In the genomic region with DNA sequence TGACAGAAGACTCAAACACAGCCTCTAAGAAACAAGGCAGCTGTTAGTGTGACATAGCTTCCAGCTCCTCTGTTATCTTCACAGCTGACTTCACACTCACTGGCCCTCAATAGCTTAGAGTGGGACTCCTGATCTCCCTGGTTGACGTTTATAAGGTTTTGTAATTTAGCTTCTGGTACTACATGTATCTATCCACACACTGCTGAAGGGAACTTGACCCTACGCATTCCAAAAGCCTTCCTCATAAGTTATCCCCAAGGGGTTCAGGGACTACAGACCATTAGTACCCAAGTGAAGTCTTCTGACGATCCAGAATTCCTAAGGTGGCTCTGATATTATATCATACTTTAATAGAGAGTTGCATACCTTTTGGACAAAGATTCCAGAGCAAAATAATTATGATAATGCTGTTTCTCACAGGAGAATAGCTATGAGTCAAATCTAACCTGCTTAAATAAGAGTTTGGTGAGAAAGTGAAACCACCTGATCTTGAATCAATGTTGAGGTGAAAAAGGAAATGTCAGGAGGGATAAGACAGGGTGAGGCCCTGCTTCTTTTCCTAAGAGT, we compare ENCODE assay signal across 13 cellular contexts. TPM values are rescaled to one million over a fixed set of nuclear protein-coding genes. Genes with fewer than 3 reads are reported as not detected.
DNase-seq lines count a peak whose midpoint lies in the region; ATAC-seq and TF ChIP-seq lines count a peak whose summit lies in the region.
"Had no signal": no experiment of that assay in that cellular context is flagged by ENCODE, and none has a peak within 500 bp of the region (broad histone marks: within the 10 kb centered on the region; RNA-seq: fewer than 3 reads in every experiment).

No MANE protein-coding gene starts in this region.

- H3K27ac ChIP-seq in MM.1S (ENCODE audit: low read length): no peak overlapping the region

- POLR2A ChIA-PET in activated CD4-positive, alpha-beta T cell treated with anti-CD3 and anti-CD28 coated beads for 36 hours (lab: Charles Lee): interaction anchor here (0.6 to 1.0 kb wide), 2 partner anchors 15 to 326 kb away, joined by 3 read pairs; no protein-coding TSS in a partner anchor

- no peaks in the 10 kb centered on the region for H3K27me3 Mint-ChIP-seq in activated CD4-positive, alpha-beta T cell treated with anti-CD3 and anti-CD28 coated beads for 36 hours
- no peaks in the 10 kb centered on the region for H3K27me3 Mint-ChIP-seq in stimulated activated memory B cell treated with anti-CD40 and anti-IgM and Interleukin-4, amounts not matched to agents 10 μg/mL and 1 μg/mL and 100 μg/mL, for 72 hours

- intact Hi-C loops in activated CD4-positive, alpha-beta T cell treated with anti-CD3 and anti-CD28 coated beads for 36 hours (cut with DNase I, micrococcal nuclease): no loop called here

- H3K36me3 ChIP-seq in MM.1S (replicated peaks; ENCODE audit: insufficient read depth, low read length): no peaks in the 10 kb centered on the region

- H4K20me1 ChIP-seq in MM.1S (ENCODE audit: insufficient read depth, low read length): no peaks in the 10 kb centered on the region

- H3K79me2 ChIP-seq in MM.1S (ENCODE audit: low read length): no peaks in the 10 kb centered on the region

- DNase-seq in activated CD4-positive, alpha-beta T cell treated with anti-CD3 and anti-CD28 coated beads for 36 hours: no peak
- DNase-seq in activated CD4-positive, alpha-beta T cell treated with anti-CD3 and anti-CD28 coated beads, Interleukin-2, amount 50 U/mL, for 48 hours: no peak
- DNase-seq in MM.1S (peak; percentile 25), epithelial cell of proximal tubule (ENCODE audit: low read depth) (peak; percentile 71), NCI-H146 treated with DMSO at 0.1 percent for 48 hours (lab: John Stamatoyannopoulos, UW; ENCODE audit: unreplicated experiment) (no peak), AML-193 (lab: John Stamatoyannopoulos, UW) (no peak)
- DNase-seq: 8988T, NCI-H1092 treated with DMSO at 0.1 percent for 48 hours, occipital lobe, substantia nigra, T-helper 9 cell had no signal

- no peaks in the 10 kb centered on the region for H3F3A ChIP-seq in MM.1S (ENCODE audit: insufficient read depth, low read length)

- H3K36me3 Mint-ChIP-seq in activated CD4-positive, alpha-beta T cell treated with anti-CD3 and anti-CD28 coated beads for 36 hours (ENCODE audit: low read depth): no peaks in the 10 kb centered on the region
- H3K36me3 Mint-ChIP-seq in stimulated activated memory B cell treated with anti-CD40 and anti-IgM and Interleukin-4, amounts not matched to agents 10 μg/mL and 1 μg/mL and 100 μg/mL, for 72 hours: no peaks in the 10 kb centered on the region

- peak overlapping the region; percentile 15; the same call in 1 of the 2 replicates for H2AFZ ChIP-seq in MM.1S (ENCODE audit: low read length)

- TF ChIP-seq CTCF in MM.1S (IDR thresholded peaks at IDR 0.05; ENCODE audit: low read length) (no peak), epithelial cell of proximal tubule (conservative IDR thresholded peaks at IDR 0.05; ENCODE audit: low read depth, low read length) (no peak)

- H3K4me1 ChIP-seq in MM.1S (ENCODE audit: low read length): peaks cover 11% of the 10 kb centered on the region

- ATAC-seq in activated CD4-positive, alpha-beta T cell treated with anti-CD3 and anti-CD28 coated beads for 36 hours: peak; percentile 87
- peak; percentile 64 for ATAC-seq in stimulated activated memory B cell treated with anti-CD40 and anti-IgM and Interleukin-4, amounts not matched to agents 10 μg/mL and 1 μg/mL and 100 μg/mL, for 72 hours
- no peak for ATAC-seq in GM21381 (IDR thresholded peaks at IDR 0.05; ENCODE audit: unreplicated experiment)

- no peaks in the 10 kb centered on the region for H3K9me3 Mint-ChIP-seq in activated CD4-positive, alpha-beta T cell treated with anti-CD3 and anti-CD28 coated beads for 36 hours (ENCODE audit: low read depth)
- no peaks in the 10 kb centered on the region for H3K9me3 Mint-ChIP-seq in stimulated activated memory B cell treated with anti-CD40 and anti-IgM and Interleukin-4, amounts not matched to agents 10 μg/mL and 1 μg/mL and 100 μg/mL, for 72 hours

- no peak overlapping the region for H3K9ac ChIP-seq in MM.1S (ENCODE audit: low read length)

- no peak overlapping the region for H3K27ac Mint-ChIP-seq in activated CD4-positive, alpha-beta T cell treated with anti-CD3 and anti-CD28 coated beads for 36 hours
- H3K27ac Mint-ChIP-seq in stimulated activated memory B cell treated with anti-CD40 and anti-IgM and Interleukin-4, amounts not matched to agents 10 μg/mL and 1 μg/mL and 100 μg/mL, for 72 hours: peak overlapping the region; percentile 32

- H3K27me3 ChIP-seq in MM.1S (replicated peaks; ENCODE audit: insufficient read depth, low read length): no peaks in the 10 kb centered on the region

- H3K9me3 ChIP-seq in MM.1S (replicated peaks; ENCODE audit: insufficient read depth, low read length): no peaks in the 10 kb centered on the region

- CTCF ChIA-PET in activated CD4-positive, alpha-beta T cell treated with anti-CD3 and anti-CD28 coated beads for 36 hours (lab: Charles Lee): interaction anchor here (1.5 to 2.5 kb wide), 3 partner anchors 14 to 19 kb away, joined by 3 to 18 read pairs (median 5); no protein-coding TSS in a partner anchor

- no peaks in the 10 kb centered on the region for H3K9me2 ChIP-seq in MM.1S (replicated peaks; ENCODE audit: insufficient read depth, low read length)

- 0 out of 2 replicates have a peak overlapping the region, but pooled peaks have one; percentile 9 for H3K4me3 ChIP-seq in MM.1S (ENCODE audit: low read length)
- H3K4me3 ChIP-seq in epithelial cell of proximal tubule (ENCODE audit: low read depth, low read length): peak overlapping the region; percentile 27

- H3K4me3 Mint-ChIP-seq in activated CD4-positive, alpha-beta T cell treated with anti-CD3 and anti-CD28 coated beads for 36 hours: no peak overlapping the region
- no peak overlapping the region for H3K4me3 Mint-ChIP-seq in stimulated activated memory B cell treated with anti-CD40 and anti-IgM and Interleukin-4, amounts not matched to agents 10 μg/mL and 1 μg/mL and 100 μg/mL, for 72 hours

- peak overlapping the region; percentile 59 for H3K4me2 ChIP-seq in MM.1S (ENCODE audit: low read depth, low read length)

- H3K4me1 Mint-ChIP-seq in activated CD4-positive, alpha-beta T cell treated with anti-CD3 and anti-CD28 coated beads for 36 hours: peaks cover 21% of the 10 kb centered on the region
- peaks cover 13% of the 10 kb centered on the region for H3K4me1 Mint-ChIP-seq in stimulated activated memory B cell treated with anti-CD40 and anti-IgM and Interleukin-4, amounts not matched to agents 10 μg/mL and 1 μg/mL and 100 μg/mL, for 72 hours

RNA-seq across cellular contexts. Expression of a gene that starts 14.5 kb away (rescaled TPM):
- total RNA-seq in activated CD4-positive, alpha-beta T cell treated with anti-CD3 and anti-CD28 coated beads for 36 hours: 10 to 100 TPM; 57.2 to 61.1 TPM
- total RNA-seq in epithelial cell of proximal tubule: 26.4 and 45.4 TPM in 2 replicates

RNA-seq across cellular contexts. Expression of a gene that starts 14.6 kb away (rescaled TPM):
- total RNA-seq in activated CD4-positive, alpha-beta T cell treated with anti-CD3 and anti-CD28 coated beads for 36 hours: 10 to 100 TPM; 29.9 to 32.9 TPM
- total RNA-seq in epithelial cell of proximal tubule: 10.4 and 14.0 TPM in 2 replicates

RNA-seq across cellular contexts. Expression of a gene that starts 16.3 kb away (rescaled TPM):
- not detected for total RNA-seq in activated CD4-positive, alpha-beta T cell treated with anti-CD3 and anti-CD28 coated beads for 36 hours
- not detected in 2 replicates for total RNA-seq in epithelial cell of proximal tubule
- total RNA-seq: occipital lobe had no signal

Comparison
In these comparisons a context has a peak if more than half of its experiments do, and no peak if none do; other contexts are left out.
1. DNase-seq: peak in MM.1S (single experiment) and epithelial cell of proximal tubule (single experiment); none in activated CD4-positive, alpha-beta T cell treated with anti-CD3 and anti-CD28 coated beads for 36 hours (single experiment), activated CD4-positive, alpha-beta T cell treated with anti-CD3 and anti-CD28 coated beads, Interleukin-2, amount 50 U/mL, for 48 hours (0 of 2), NCI-H146 treated with DMSO at 0.1 percent for 48 hours (single experiment) and AML-193 (0 of 2).